In genomic region chr2:138522556-138522955, GRCh38 we compare ENCODE assay signal across 11 cellular contexts. TPM values are rescaled to one million over a fixed set of nuclear protein-coding genes. Genes with fewer than 3 reads are reported as not detected.
DNase-seq lines count a peak whose midpoint lies in the region; ATAC-seq and TF ChIP-seq lines count a peak whose summit lies in the region.
"Had no signal": no experiment of that assay in that cellular context is flagged by ENCODE, and none has a peak within 500 bp of the region (broad histone marks: within the 10 kb centered on the region; RNA-seq: fewer than 3 reads in every experiment).

No MANE protein-coding gene starts in this region.

- H3K4me3 ChIP-seq in GM12865 (ENCODE audit: low read depth, low read length) (peak overlapping the region; percentile 49), coronary artery (no peak overlapping the region)
- H3K4me3 ChIP-seq: thoracic aorta had no signal

- peak; percentile 55 for ATAC-seq in GM19372 (IDR thresholded peaks at IDR 0.05; ENCODE audit: low read depth, unreplicated experiment)
- peak; percentile 80 for ATAC-seq in HG02852 (IDR thresholded peaks at IDR 0.05; ENCODE audit: unreplicated experiment)
- peak; percentile 68 for ATAC-seq in HG03565 (IDR thresholded peaks at IDR 0.05; ENCODE audit: unreplicated experiment)
- ATAC-seq in activated CD8-positive, alpha-beta memory T cell treated with anti-CD3 and anti-CD28 coated beads, Interleukin-2, amount 10 ng/mL, durations not matched to agents 7 days and 5 days: no peak
- ATAC-seq: activated naive CD8-positive, alpha-beta T cell treated with anti-CD3 and anti-CD28 coated beads, Interleukin-2, amount 50 U/mL, for 24 hours had no signal

- H3K9me3 Mint-ChIP-seq in activated CD8-positive, alpha-beta memory T cell treated with anti-CD3 and anti-CD28 coated beads, Interleukin-2, amount 10 ng/mL, durations not matched to agents 7 days and 5 days (ENCODE audit: low read depth): peaks cover 8% of the 10 kb centered on the region

- H3K36me3 Mint-ChIP-seq in activated CD8-positive, alpha-beta memory T cell treated with anti-CD3 and anti-CD28 coated beads, Interleukin-2, amount 10 ng/mL, durations not matched to agents 7 days and 5 days: peaks cover 34% of the 10 kb centered on the region

- H3K27ac Mint-ChIP-seq in activated CD8-positive, alpha-beta memory T cell treated with anti-CD3 and anti-CD28 coated beads, Interleukin-2, amount 10 ng/mL, durations not matched to agents 7 days and 5 days: no peak overlapping the region
- H3K27ac Mint-ChIP-seq: activated naive CD8-positive, alpha-beta T cell treated with anti-CD3 and anti-CD28 coated beads, Interleukin-2, amount 50 U/mL, for 24 hours had no signal

- CTCF ChIA-PET in activated CD8-positive, alpha-beta memory T cell treated with anti-CD3 and anti-CD28 coated beads, Interleukin-2, amount 10 ng/mL, durations not matched to agents 7 days and 5 days (lab: Charles Lee): no interaction called here

- DNase-seq in GM12865 (ENCODE audit: low read depth): peak; percentile 75
- DNase-seq in mucosa of gallbladder (ENCODE audit: low spot score): no peak
- no peak for DNase-seq in NCI-H1417 treated with DMSO at 0.1 percent for 48 hours (lab: John Stamatoyannopoulos, UW)
- DNase-seq in activated CD8-positive, alpha-beta memory T cell treated with anti-CD3 and anti-CD28 coated beads, Interleukin-2, amount 10 ng/mL, durations not matched to agents 7 days and 5 days: no peak
- no peak for DNase-seq in coronary artery (ENCODE audit: low spot score)
- DNase-seq: activated CD4-positive, alpha-beta T cell treated with anti-CD3 and anti-CD28 coated beads for 48 hours; activated naive CD8-positive, alpha-beta T cell treated with anti-CD3 and anti-CD28 coated beads, Interleukin-2, amount 50 U/mL, for 24 hours had no signal

- TF ChIP-seq CTCF in GM12865 (IDR thresholded peaks at IDR 0.05; ENCODE audit: insufficient read depth, low read depth, low read length, missing control alignments) (no peak), coronary artery (IDR thresholded peaks at IDR 0.05) (no peak)

- peaks cover 23% of the 10 kb centered on the region for H3K4me1 Mint-ChIP-seq in activated CD8-positive, alpha-beta memory T cell treated with anti-CD3 and anti-CD28 coated beads, Interleukin-2, amount 10 ng/mL, durations not matched to agents 7 days and 5 days

- no peaks in the 10 kb centered on the region for H3K27me3 Mint-ChIP-seq in activated CD8-positive, alpha-beta memory T cell treated with anti-CD3 and anti-CD28 coated beads, Interleukin-2, amount 10 ng/mL, durations not matched to agents 7 days and 5 days
- H3K27me3 Mint-ChIP-seq: activated naive CD8-positive, alpha-beta T cell treated with anti-CD3 and anti-CD28 coated beads, Interleukin-2, amount 50 U/mL, for 24 hours had no signal

- no peak overlapping the region for H3K4me3 Mint-ChIP-seq in activated CD8-positive, alpha-beta memory T cell treated with anti-CD3 and anti-CD28 coated beads, Interleukin-2, amount 10 ng/mL, durations not matched to agents 7 days and 5 days
- H3K4me3 Mint-ChIP-seq: activated naive CD8-positive, alpha-beta T cell treated with anti-CD3 and anti-CD28 coated beads, Interleukin-2, amount 50 U/mL, for 24 hours had no signal

- no peak overlapping the region for H3K27ac ChIP-seq in coronary artery
- H3K27ac ChIP-seq: thoracic aorta had no signal

RNA-seq across cellular contexts. Expression of gene SPOPL, which starts 21.0 kb away (rescaled TPM):
- total RNA-seq in mucosa of gallbladder: 29.2 TPM
- 10 to 100 TPM; 15.2 to 15.3 TPM for total RNA-seq in activated CD8-positive, alpha-beta memory T cell treated with anti-CD3 and anti-CD28 coated beads, Interleukin-2, amount 10 ng/mL, durations not matched to agents 7 days and 5 days
